ENCODE assay signal across 17 cellular contexts in genomic region chr10:36172054-36172531, GRCh38.
DNase-seq lines count a peak whose midpoint lies in the region; FAIRE-seq and TF ChIP-seq lines count a peak whose summit lies in the region.
"Had no signal": no experiment of that assay in that cellular context is flagged by ENCODE, and none has a peak within 500 bp of the region (broad histone marks: within the 10 kb centered on the region; RNA-seq: fewer than 3 reads in every experiment).

No MANE protein-coding gene starts in this region.

- peaks cover 0 to 17% of the 10 kb centered on the region in 2 donors for H3K4me1 ChIP-seq in ascending aorta
- peaks cover 0 to 12% (median 6%) of the 10 kb centered on the region in 4 donors for H3K4me1 ChIP-seq in transverse colon
- peaks cover 0 to 21% (median 6%) of the 10 kb centered on the region in 6 donors for H3K4me1 ChIP-seq in spleen

- intact Hi-C loops in ascending aorta (cut with DNase I) (loop anchor here (5.0 kb wide), 1 partner anchor 530 kb away; the partner anchor contains the start of gene FZD8), transverse colon (cut with DNase I; ENCODE audit: low total_unique reads) (no loop called here), spleen (cut with DNase I; ENCODE audit: low total_unique reads) (no loop called here)

- H3K36me3 ChIP-seq in ascending aorta (no peaks in the 10 kb centered on the region), transverse colon (no peaks in the 10 kb centered on the region), spleen (no peaks in the 10 kb centered on the region)
- H3K36me3 ChIP-seq: esophagus squamous epithelium, neutrophil had no signal

- no peak for FAIRE-seq in GM12891 (lab: Jason Lieb, UNC)
- FAIRE-seq: G401.6, kidney had no signal

- TF ChIP-seq EP300 in transverse colon (IDR thresholded peaks at IDR 0.05; ENCODE audit: low read depth) = no peak

- peak overlapping the region; percentile 5 to 10 for H3K4me3 ChIP-seq in ascending aorta
- H3K4me3 ChIP-seq in transverse colon = no peak overlapping the region
- no peak overlapping the region for H3K4me3 ChIP-seq in spleen
- H3K4me3 ChIP-seq: esophagus squamous epithelium had no signal

- TF ChIP-seq POLR2A in transverse colon (IDR thresholded peaks at IDR 0.05) (no peak), spleen (IDR thresholded peaks at IDR 0.05) (no peak), GM12891 (IDR thresholded peaks at IDR 0.05; ENCODE audit: low read depth, low read length) (no peak)

- TF ChIP-seq CTCF in ascending aorta (IDR thresholded peaks at IDR 0.05) = no peak
- no peak for TF ChIP-seq CTCF in transverse colon (IDR thresholded peaks at IDR 0.05)
- no peak for TF ChIP-seq CTCF in spleen (IDR thresholded peaks at IDR 0.05 in 8 of 11, conservative IDR thresholded peaks at IDR 0.05 in 3 of 11)

- peak; percentile 80 for DNase-seq in HCEC 1CT
- no peak for DNase-seq in ascending aorta (ENCODE audit: low spot score in 2 of 2)
- peak; percentile 34 for DNase-seq in hepatic stellate cell (ENCODE audit: low spot score)
- no peak for DNase-seq in transverse colon
- DNase-seq in DMS153 (lab: John Stamatoyannopoulos, UW) = no peak
- no peak for DNase-seq in spleen
- no peak for DNase-seq in GM12891 (ENCODE audit: insufficient read length, low spot score)
- DNase-seq: activated CD4-positive, alpha-beta T cell treated with anti-CD3 and anti-CD28 coated beads for 36 hours; central memory CD4-positive, alpha-beta T cell; esophagus squamous epithelium; kidney; NCI-H1436 treated with DMSO at 0.1 percent for 48 hours; NCI-H524 treated with DMSO at 0.1 percent for 48 hours; stimulated activated CD4-positive, alpha-beta T cell treated with anti-CD3 and anti-CD28 coated beads, Interleukin-1b, Interleukin-23, amount 100 ng/mL, for 48 hours; stimulated activated naive CD8-positive, alpha-beta T cell treated with anti-CD3 and anti-CD28 coated beads, Interleukin-15, Interleukin-2, amounts not matched to agents 100 U/mL and 50 U/mL, for 24 hours had no signal

- WGBS in transverse colon (ENCODE audit: low coverage in 1 of 2), 2 donors = 51 to 53% methylated on average over 6 of the region's 6 CpGs
- 62 to 80% (median 72%) methylated on average over 6 of the region's 6 CpGs for WGBS in spleen, 5 donors

- in situ Hi-C loops in transverse colon (cut with MboI; ENCODE audit: low pct_ligation_motif_present in 1 of 4, low pct_unique_long_range_greater_than_20kb in 1 of 4, low sequenced_read_pairs in 3 of 4) = loop anchor here in 1 of 4 donors (25.0 kb wide), 1 partner anchor 535 kb away; the partner anchor contains the start of gene FZD8

- H3K27me3 ChIP-seq in ascending aorta (no peaks in the 10 kb centered on the region), transverse colon (no peaks in the 10 kb centered on the region), spleen (replicated peaks in 1 of 7) (no peaks in the 10 kb centered on the region)
- H3K27me3 ChIP-seq: esophagus squamous epithelium, neutrophil had no signal

- H3K9me3 ChIP-seq in ascending aorta (no peaks in the 10 kb centered on the region), transverse colon (no peaks in the 10 kb centered on the region), spleen (no peaks in the 10 kb centered on the region)
- H3K9me3 ChIP-seq: esophagus squamous epithelium, neutrophil had no signal

- peak overlapping the region; percentile 63 to 71 for H3K27ac ChIP-seq in ascending aorta
- peak overlapping the region in 3 of 4 donors; percentile 9 to 31 (median 9) for H3K27ac ChIP-seq in transverse colon
- peak overlapping the region in 2 of 8 donors; percentile 4 to 28 for H3K27ac ChIP-seq in spleen
- H3K27ac ChIP-seq: neutrophil had no signal

TF ChIP-seq in GM12891, 5 proteins besides CTCF, POLR2A, EP300 and RAD21:
- TF ChIP-seq TAF1 (IDR thresholded peaks at IDR 0.05; ENCODE audit: low read depth, low read length) = no peak
- no peak for TF ChIP-seq POLR2AphosphoS5 (IDR thresholded peaks at IDR 0.05; ENCODE audit: low read depth, low read length)
- no peak for TF ChIP-seq POU2F2 (IDR thresholded peaks at IDR 0.05; ENCODE audit: low read depth, low read length)
- TF ChIP-seq SPI1 (IDR thresholded peaks at IDR 0.05; ENCODE audit: low read depth, low read length) = no peak
- no peak for TF ChIP-seq PAX5 (IDR thresholded peaks at IDR 0.05; ENCODE audit: insufficient read depth, low read length, severe bottlenecking)
TF ChIP-seq in GM12891: peak in this region for 0.

Comparison
In these comparisons a context has a peak if more than half of its experiments do, and no peak if none do; other contexts are left out.
1. DNase-seq: peak in HCEC 1CT (single experiment) and hepatic stellate cell (single experiment); none in ascending aorta (0 of 2), transverse colon (single experiment), DMS153 (single experiment), spleen (single experiment) and GM12891 (single experiment).
2. H3K4me3 ChIP-seq: peak in ascending aorta (2 of 2); none in transverse colon (0 of 4) and spleen (0 of 8).